In the genomic region with DNA sequence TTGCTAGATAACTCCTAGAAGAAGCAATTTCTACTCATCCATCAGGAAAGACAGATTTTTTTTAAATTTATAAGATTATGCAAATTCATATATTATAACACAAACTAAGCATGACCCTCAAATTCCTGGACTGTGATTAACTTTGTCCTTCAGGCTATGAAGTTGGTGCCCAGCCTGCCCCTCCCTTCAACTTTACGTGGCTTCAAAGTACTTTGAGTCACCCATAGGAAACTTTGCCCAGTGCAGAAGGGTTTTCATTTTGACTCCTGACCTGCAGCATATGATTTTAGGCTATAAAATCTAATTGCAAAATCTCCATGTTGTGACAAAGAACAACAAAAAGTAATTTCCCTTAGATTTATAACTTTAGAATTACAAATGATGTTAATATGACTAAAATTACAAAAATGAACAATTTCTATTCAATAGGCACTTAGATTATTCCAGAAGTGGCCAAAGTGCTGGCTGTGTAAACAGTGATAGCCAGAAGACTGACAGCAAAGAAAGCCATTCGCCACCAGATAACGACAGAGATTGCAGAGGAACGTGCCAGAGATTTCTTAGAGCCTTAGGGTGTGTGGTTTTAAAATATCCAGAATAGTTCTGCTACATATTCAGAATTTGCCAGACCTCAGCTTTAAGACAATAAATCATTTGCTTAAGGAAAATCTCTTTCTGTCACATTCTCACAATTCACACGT, we compare ENCODE assay signal across 13 cellular contexts.
A peak's percentile ranks its signal among the peaks of the same experiment; 100 is the strongest.
DNase-seq lines count a peak whose midpoint lies in the region; ATAC-seq, FAIRE-seq and TF ChIP-seq lines count a peak whose summit lies in the region.
"Had no signal": no experiment of that assay in that cellular context is flagged by ENCODE, and none has a peak within 500 bp of the region (broad histone marks: within the 10 kb centered on the region; RNA-seq: fewer than 3 reads in every experiment).

No MANE protein-coding gene starts in this region.

- ATAC-seq in mucosa of descending colon, result peak; percentile 85
- no peak for ATAC-seq in GM23338
- no peak for ATAC-seq in HG03520 (IDR thresholded peaks at IDR 0.05; ENCODE audit: unreplicated experiment)

- FAIRE-seq in RCC 7860 (lab: Jason Lieb, UNC) (peak; percentile 87), frontal cortex (lab: Jason Lieb, UNC) (no peak)
- FAIRE-seq: endometrium had no signal

- in situ Hi-C loops in transverse colon (cut with MboI; ENCODE audit: low pct_ligation_motif_present in 1 of 4, low pct_unique_long_range_greater_than_20kb in 1 of 4, low sequenced_read_pairs in 3 of 4), result no loop called here

- H2AFZ ChIP-seq in GM23338, result no peak overlapping the region

- no peak overlapping the region for H3K4me3 Mint-ChIP-seq in GM23338
- H3K4me3 Mint-ChIP-seq: CD4-positive, CD25-positive, alpha-beta regulatory T cell; neural crest cell had no signal

- intact Hi-C loops in mucosa of descending colon (cut with DNase I, micrococcal nuclease) (no loop called here), transverse colon (cut with DNase I; ENCODE audit: low total_unique reads) (no loop called here)

- DNase-seq in EL (peak; percentile 97), RCC 7860 (ENCODE audit: low spot score) (peak; percentile 38), epithelial cell of prostate (ENCODE audit: low read depth, low spot score) (no peak), mucosa of descending colon (peak in 1 of 3 donors; percentile 10), GM23338 (ENCODE audit: low spot score) (no peak), frontal cortex (ENCODE audit: low spot score in 2 of 2) (no peak), transverse colon (no peak)
- DNase-seq: activated T-cell treated with anti-CD3 and anti-CD28 coated beads for 4 hours; CD4-positive, CD25-positive, alpha-beta regulatory T cell; WERI-Rb-1 had no signal

- no peak for TF ChIP-seq POLR2A in transverse colon (IDR thresholded peaks at IDR 0.05)

- 0 out of 3 replicates have a peak, but pooled peaks cover 3% of the 10 kb centered on the region for H3K36me3 Mint-ChIP-seq in GM23338 (ENCODE audit: low read depth)
- H3K36me3 Mint-ChIP-seq: CD4-positive, CD25-positive, alpha-beta regulatory T cell had no signal

- H3K36me3 ChIP-seq in mucosa of descending colon (ENCODE audit: low read depth) (no peaks in the 10 kb centered on the region), GM23338 (ENCODE audit: insufficient read depth) (no peaks in the 10 kb centered on the region), transverse colon (no peaks in the 10 kb centered on the region)
- H3K36me3 ChIP-seq: WERI-Rb-1 had no signal

- no peaks in the 10 kb centered on the region; the same call in 1 of the 2 replicates for H4K20me1 ChIP-seq in GM23338 (replicated peaks; ENCODE audit: insufficient read depth)

- no peaks in the 10 kb centered on the region for H3K79me2 ChIP-seq in GM23338 (replicated peaks; ENCODE audit: insufficient read depth)

- no peaks in the 10 kb centered on the region for H3F3A ChIP-seq in GM23338 (replicated peaks; ENCODE audit: low read depth)

- no peak overlapping the region for H3K4me2 ChIP-seq in GM23338

- H3K27ac ChIP-seq in epithelial cell of prostate, result peak overlapping the region; percentile 33
- H3K27ac ChIP-seq in GM23338 (ENCODE audit: low read depth), result no peak overlapping the region
- H3K27ac ChIP-seq in transverse colon, result no peak overlapping the region
- H3K27ac ChIP-seq: WERI-Rb-1 had no signal

- H3K9me3 ChIP-seq in mucosa of descending colon (no peaks in the 10 kb centered on the region), transverse colon (no peaks in the 10 kb centered on the region)

- no peak for TF ChIP-seq EP300 in transverse colon (IDR thresholded peaks at IDR 0.05; ENCODE audit: low read depth)

- peaks cover 3% of the 10 kb centered on the region for H3K4me1 ChIP-seq in mucosa of descending colon (ENCODE audit: low read depth)
- no peaks in the 10 kb centered on the region for H3K4me1 ChIP-seq in GM23338 (ENCODE audit: insufficient read depth)
- H3K4me1 ChIP-seq in transverse colon, result peaks cover 0 to 11% (median 4%) of the 10 kb centered on the region in 4 donors

- no peak overlapping the region for H3K27ac Mint-ChIP-seq in GM23338
- H3K27ac Mint-ChIP-seq: CD4-positive, CD25-positive, alpha-beta regulatory T cell had no signal

- H3K27me3 ChIP-seq in GM23338 (ENCODE audit: insufficient read depth) (no peaks in the 10 kb centered on the region), transverse colon (no peaks in the 10 kb centered on the region)

- peaks cover 1% of the 10 kb centered on the region for H3K27me3 Mint-ChIP-seq in GM23338 (ENCODE audit: insufficient read depth, low read depth, poor library complexity)
- H3K27me3 Mint-ChIP-seq: CD4-positive, CD25-positive, alpha-beta regulatory T cell had no signal

- TF ChIP-seq CTCF in mucosa of descending colon (IDR thresholded peaks at IDR 0.05) (no peak), GM23338 (conservative IDR thresholded peaks at IDR 0.05; ENCODE audit: low read depth in 2 of 2) (no peak), transverse colon (IDR thresholded peaks at IDR 0.05) (no peak)

- H3K4me3 ChIP-seq in mucosa of descending colon, result no peak overlapping the region
- H3K4me3 ChIP-seq in GM23338, result no peak overlapping the region
- no peak overlapping the region for H3K4me3 ChIP-seq in transverse colon

- 11 to 20% methylated on average over 4 to 5 of the region's 5 CpGs for WGBS in transverse colon (ENCODE audit: low coverage in 1 of 2), 2 donors

- no peaks in the 10 kb centered on the region for H3K4me1 Mint-ChIP-seq in GM23338
- H3K4me1 Mint-ChIP-seq: CD4-positive, CD25-positive, alpha-beta regulatory T cell; neural crest cell had no signal

- H3K9me2 ChIP-seq in GM23338 (ENCODE audit: insufficient read depth), result no peaks in the 10 kb centered on the region

- H3K9me3 Mint-ChIP-seq in GM23338, result peaks cover 4% of the 10 kb centered on the region; the same call in 1 of the 3 replicates

TF ChIP-seq in GM23338, 12 proteins besides CTCF, POLR2A, EP300 and RAD21:
- TF ChIP-seq STAT1 (IDR thresholded peaks at IDR 0.05; ENCODE audit: unreplicated experiment), result no peak
- no peak for TF ChIP-seq EZH2phosphoT487 (IDR thresholded peaks at IDR 0.05; ENCODE audit: unreplicated experiment)

Comparison
In these comparisons a context has a peak if more than half of its experiments do, and no peak if none do; other contexts are left out.
1. DNase-seq: peak in EL (single experiment) and RCC 7860 (single experiment); none in epithelial cell of prostate (single experiment), GM23338 (single experiment), frontal cortex (0 of 2) and transverse colon (single experiment).